13 cellular contexts compared by ENCODE assay signal in genomic region chr12:2375871-2376270, GRCh38.
DNase-seq lines count a peak whose midpoint lies in the region; FAIRE-seq and TF ChIP-seq lines count a peak whose summit lies in the region.
"Had no signal": no experiment of that assay in that cellular context is flagged by ENCODE, and none has a peak within 500 bp of the region (broad histone marks: within the 10 kb centered on the region; RNA-seq: fewer than 3 reads in every experiment).

No MANE protein-coding gene starts in this region.

- no peaks in the 10 kb centered on the region for H3K36me3 ChIP-seq in left ventricle myocardium inferior
- H3K36me3 ChIP-seq in bronchial epithelial cell (ENCODE audit: control insufficient read depth, insufficient read depth, low read length) = no peaks in the 10 kb centered on the region
- no peaks in the 10 kb centered on the region for H3K36me3 ChIP-seq in rectal smooth muscle tissue (ENCODE audit: control insufficient read depth, insufficient read depth, low read length)
- H3K36me3 ChIP-seq: BLaER1 treated with 17β-estradiol and CSF1 and Interleukin-3, amounts not matched to agents 10 nM and 100 nM had no signal

- DNase-seq in left ventricle myocardium inferior (no peak), cardiac septum (ENCODE audit: low spot score) (no peak), bronchial epithelial cell (ENCODE audit: low read depth) (no peak), SW480 (ENCODE audit: low spot score) (no peak), C1 segment of cervical spinal cord (lab: John Stamatoyannopoulos, UW) (no peak), NCI-H526 treated with DMSO at 0.1 percent for 48 hours (lab: John Stamatoyannopoulos, UW) (no peak)
- DNase-seq: ACHN; Calu3; CD4-positive, alpha-beta T cell; DMS 273 treated with DMSO at 0.1 percent for 48 hours had no signal

- peak; percentile 95 for FAIRE-seq in bronchial epithelial cell (lab: Jason Lieb, UNC)
- FAIRE-seq: H54 had no signal

- TF ChIP-seq CTCF in left ventricle myocardium inferior (IDR thresholded peaks at IDR 0.05; ENCODE audit: borderline replicate concordance) = no peak
- no peak for TF ChIP-seq CTCF in bronchial epithelial cell (IDR thresholded peaks at IDR 0.05; ENCODE audit: insufficient read depth, low read length, severe bottlenecking)

- no peaks in the 10 kb centered on the region for H3K9me3 ChIP-seq in left ventricle myocardium inferior (replicated peaks)

- H3K27me3 ChIP-seq in left ventricle myocardium inferior (ENCODE audit: low read depth) (no peaks in the 10 kb centered on the region), bronchial epithelial cell (ENCODE audit: control insufficient read depth, insufficient read depth, low read length) (no peaks in the 10 kb centered on the region), rectal smooth muscle tissue (ENCODE audit: control insufficient read depth, insufficient read depth, low read length) (no peaks in the 10 kb centered on the region)
- H3K27me3 ChIP-seq: BLaER1 treated with 17β-estradiol and CSF1 and Interleukin-3, amounts not matched to agents 10 nM and 100 nM had no signal

- intact Hi-C loops in left ventricle myocardium inferior (cut with micrococcal nuclease) = no loop called here
- intact Hi-C loops in cardiac septum (cut with DNase I) = no loop called here

- no peak overlapping the region for H3K4me3 ChIP-seq in left ventricle myocardium inferior
- no peak overlapping the region for H3K4me3 ChIP-seq in bronchial epithelial cell (ENCODE audit: low read depth, low read length)
- H3K4me3 ChIP-seq in rectal smooth muscle tissue (ENCODE audit: low read length) = no peak overlapping the region
- H3K4me3 ChIP-seq: BLaER1 treated with 17β-estradiol and CSF1 and Interleukin-3, amounts not matched to agents 10 nM and 100 nM had no signal

- H3K4me1 ChIP-seq in left ventricle myocardium inferior (peaks cover 88% of the 10 kb centered on the region), rectal smooth muscle tissue (ENCODE audit: control insufficient read depth, insufficient read depth, low read length) (peaks cover 57% of the 10 kb centered on the region)

- H3K27ac ChIP-seq in left ventricle myocardium inferior (replicated peaks) = peak overlapping the region; percentile 43
- H3K27ac ChIP-seq in rectal smooth muscle tissue (ENCODE audit: low read depth, low read length) = peak overlapping the region; percentile 5
- H3K27ac ChIP-seq: BLaER1 treated with 17β-estradiol and CSF1 and Interleukin-3, amounts not matched to agents 10 nM and 100 nM had no signal

- no peak overlapping the region for H3K9ac ChIP-seq in rectal smooth muscle tissue (ENCODE audit: low read length)
- H3K9ac ChIP-seq: BLaER1 treated with 17β-estradiol and CSF1 and Interleukin-3, amounts not matched to agents 10 nM and 100 nM had no signal
